17 cellular contexts compared by ENCODE assay signal in genomic region chr6:3919849-3920248, GRCh38.
"Had no signal": no experiment of that assay in that cellular context is flagged by ENCODE, and none has a peak within 500 bp of the region (broad histone marks: within the 10 kb centered on the region; RNA-seq: fewer than 3 reads in every experiment).

No MANE protein-coding gene starts in this region.

- H3K79me2 ChIP-seq: hepatocyte, parathyroid adenoma had no signal

- H3K4me1 ChIP-seq: parathyroid adenoma had no signal

- H3K4me2 ChIP-seq: hepatocyte, SK-N-SH had no signal

- H3K36me3 ChIP-seq: left lung, tibial artery had no signal

- H2AFZ ChIP-seq: hepatocyte, parathyroid adenoma had no signal

- DNase-seq: activated CD4-positive, alpha-beta T cell treated with anti-CD3 and anti-CD28 coated beads, Interleukin-2, amount 50 U/mL, for 48 hours; activated CD8-positive, alpha-beta memory T cell treated with anti-CD3 and anti-CD28 coated beads, Interleukin-2, amount 10 ng/mL, durations not matched to agents 7 days and 5 days; activated naive CD4-positive, alpha-beta T cell treated with anti-CD3 and anti-CD28 coated beads, Interleukin-2, amount 50 U/mL, for 16 hours; activated T-cell treated with anti-CD3 and anti-CD28 coated beads, Interleukin-2, amount 50 U/mL, for 24 hours; caudate nucleus; erythroblast; islet precursor cell; midbrain; naive B cell; SK-N-SH; stimulated activated CD4-positive, alpha-beta T cell treated with anti-CD3 and anti-CD28 coated beads, Interleukin-2, amount 100 ng/mL, for 48 hours; T-helper 1 cell; tibial artery had no signal

- H3K27me3 ChIP-seq: hepatocyte, left lung, tibial artery had no signal

- H3K4me3 ChIP-seq: hepatocyte, left lung, tibial artery had no signal

- H3K27ac ChIP-seq: hepatocyte, parathyroid adenoma, tibial artery had no signal

- H3K9ac ChIP-seq: parathyroid adenoma, SK-N-SH had no signal

- ATAC-seq: activated CD8-positive, alpha-beta memory T cell treated with anti-CD3 and anti-CD28 coated beads, Interleukin-2, amount 10 ng/mL, durations not matched to agents 7 days and 5 days; stimulated activated memory B cell treated with anti-CD40 and anti-IgM and Interleukin-4, amounts not matched to agents 10 μg/mL and 1 μg/mL and 100 μg/mL, for 72 hours had no signal

- H3K9me3 ChIP-seq: left lung, SK-N-SH, tibial artery had no signal
